In genomic region chr7:47715631-47716068, GRCh38 we compare ENCODE assay signal across 18 cellular contexts.
DNase-seq lines count a peak whose midpoint lies in the region; ATAC-seq and TF ChIP-seq lines count a peak whose summit lies in the region.
"Had no signal": no experiment of that assay in that cellular context is flagged by ENCODE, and none has a peak within 500 bp of the region (broad histone marks: within the 10 kb centered on the region; RNA-seq: fewer than 3 reads in every experiment).

No MANE protein-coding gene starts in this region.

- POLR2A ChIA-PET in SK-N-SH (lab: Yijun Ruan, JAX), result no interaction called here

- H3K9me2 ChIP-seq in SK-N-SH, result no peaks in the 10 kb centered on the region

- H3K27me3 ChIP-seq in KMS-11 (ENCODE audit: insufficient read depth, low read depth) (0 out of 2 replicates have a peak, but pooled peaks cover 3% of the 10 kb centered on the region), SK-N-SH (ENCODE audit: insufficient read depth) (no peaks in the 10 kb centered on the region)
- H3K27me3 ChIP-seq: adrenal gland, tibial nerve had no signal

- H3K9me3 Mint-ChIP-seq in osteocyte (ENCODE audit: unreplicated experiment), result no peaks in the 10 kb centered on the region
- no peaks in the 10 kb centered on the region for H3K9me3 Mint-ChIP-seq in activated CD4-positive, alpha-beta T cell treated with anti-CD3 and anti-CD28 coated beads, Interleukin-2, amount 10 ng/mL, durations not matched to agents 24 days and 14 days
- H3K9me3 Mint-ChIP-seq: central memory CD8-positive, alpha-beta T cell had no signal

- no peak for TF ChIP-seq EP300 in SK-N-SH (IDR thresholded peaks at IDR 0.05; ENCODE audit: borderline replicate concordance in 1 of 2, low read depth in 1 of 2, low read length in 1 of 2)

- H3K4me1 Mint-ChIP-seq in osteocyte (ENCODE audit: unreplicated experiment), result no peaks in the 10 kb centered on the region
- H3K4me1 Mint-ChIP-seq in activated CD4-positive, alpha-beta T cell treated with anti-CD3 and anti-CD28 coated beads, Interleukin-2, amount 10 ng/mL, durations not matched to agents 24 days and 14 days, result no peaks in the 10 kb centered on the region
- H3K4me1 Mint-ChIP-seq: central memory CD8-positive, alpha-beta T cell had no signal

- H3K79me2 ChIP-seq in KMS-11 (ENCODE audit: insufficient read depth, low read depth) (no peaks in the 10 kb centered on the region), SK-N-SH (ENCODE audit: insufficient read depth) (no peaks in the 10 kb centered on the region)

- peak overlapping the region; percentile 53; the same call in 1 of the 2 replicates for H3K4me2 ChIP-seq in KMS-11
- H3K4me2 ChIP-seq in SK-N-SH, result no peak overlapping the region

- DNase-seq in osteocyte (ENCODE audit: extremely low spot score, unreplicated experiment) (peak; percentile 46), SK-N-SH (no peak)
- no peak for DNase-seq in activated CD4-positive, alpha-beta T cell treated with anti-CD3 and anti-CD28 coated beads, Interleukin-2, amount 10 ng/mL, durations not matched to agents 24 days and 14 days
- DNase-seq in activated CD4-positive, alpha-beta T cell treated with anti-CD3 and anti-CD28 coated beads for 4 hours, result no peak
- DNase-seq: activated CD4-positive, alpha-beta T cell treated with anti-CD3 and anti-CD28 coated beads, Interleukin-2, amount 50 U/mL, for 1 hour; EL; NCI-H2107; Right ventricle myocardium superior; stimulated activated CD4-positive, alpha-beta T cell treated with anti-CD3 and anti-CD28 coated beads, Interleukin-4, amount 100 ng/mL, for 4 hours; T1000 had no signal

- H3K36me3 ChIP-seq in KMS-11 (ENCODE audit: insufficient read depth) (no peaks in the 10 kb centered on the region), SK-N-SH (replicated peaks in 1 of 2; ENCODE audit: control insufficient read depth in 1 of 2, insufficient read depth in 2 of 2, low read length in 1 of 2) (no peaks in the 10 kb centered on the region)
- H3K36me3 ChIP-seq: adrenal gland, tibial nerve had no signal

- no peaks in the 10 kb centered on the region for H3K36me3 Mint-ChIP-seq in osteocyte (ENCODE audit: unreplicated experiment)
- no peaks in the 10 kb centered on the region for H3K36me3 Mint-ChIP-seq in activated CD4-positive, alpha-beta T cell treated with anti-CD3 and anti-CD28 coated beads, Interleukin-2, amount 10 ng/mL, durations not matched to agents 24 days and 14 days (ENCODE audit: low read depth)

- peak overlapping the region; percentile 14; the same call in 1 of the 2 replicates for H2AFZ ChIP-seq in KMS-11 (ENCODE audit: low read depth)
- H2AFZ ChIP-seq in SK-N-SH (ENCODE audit: low read depth), result no peak overlapping the region

- H3K27me3 Mint-ChIP-seq in osteocyte (ENCODE audit: unreplicated experiment), result no peaks in the 10 kb centered on the region
- no peaks in the 10 kb centered on the region for H3K27me3 Mint-ChIP-seq in activated CD4-positive, alpha-beta T cell treated with anti-CD3 and anti-CD28 coated beads, Interleukin-2, amount 10 ng/mL, durations not matched to agents 24 days and 14 days
- H3K27me3 Mint-ChIP-seq: central memory CD8-positive, alpha-beta T cell had no signal

- intact Hi-C loops in activated CD4-positive, alpha-beta T cell treated with anti-CD3 and anti-CD28 coated beads, Interleukin-2, amount 10 ng/mL, durations not matched to agents 24 days and 14 days (cut with micrococcal nuclease), result no loop called here

- no peaks in the 10 kb centered on the region for H4K20me1 ChIP-seq in KMS-11 (ENCODE audit: insufficient read depth)
- H4K20me1 ChIP-seq in SK-N-SH (ENCODE audit: insufficient read depth), result no peaks in the 10 kb centered on the region

- no peak overlapping the region for H3K4me3 ChIP-seq in KMS-11 (IDR thresholded peaks at IDR 0.05; ENCODE audit: insufficient read depth, low read depth, low read length)
- H3K4me3 ChIP-seq in SK-N-SH (ENCODE audit: low read depth in 2 of 2, low read length in 1 of 2), result no peak overlapping the region
- H3K4me3 ChIP-seq: adrenal gland, tibial nerve had no signal

- CTCF ChIA-PET in SK-N-SH (lab: Yijun Ruan, JAX), result no interaction called here

- peaks cover 4% of the 10 kb centered on the region for H3F3A ChIP-seq in SK-N-SH (replicated peaks; ENCODE audit: insufficient read depth)

- no peak for TF ChIP-seq RAD21 in SK-N-SH (IDR thresholded peaks at IDR 0.05; ENCODE audit: low read length)

- peaks cover 27% of the 10 kb centered on the region for H3K4me1 ChIP-seq in KMS-11 (ENCODE audit: low read depth, poor library complexity, severe bottlenecking)
- peaks cover 0 to 13% of the 10 kb centered on the region in 2 experiments; a peak in 1 of 4 replicates for H3K4me1 ChIP-seq in SK-N-SH (ENCODE audit: control insufficient read depth in 1 of 2, insufficient read depth in 2 of 2, low read depth in 1 of 2, low read length in 1 of 2)

- H3K27ac ChIP-seq in KMS-11, result no peak overlapping the region; the same call in 1 of the 2 replicates
- no peak overlapping the region for H3K27ac ChIP-seq in SK-N-SH (ENCODE audit: low read depth in 2 of 2, low read length in 1 of 2)
- H3K27ac ChIP-seq: C4-2B, tibial nerve had no signal

- H3K9ac ChIP-seq in KMS-11 (no peak overlapping the region), SK-N-SH (no peak overlapping the region)

- ATAC-seq in GM19328 (IDR thresholded peaks at IDR 0.05; ENCODE audit: unreplicated experiment) (peak; percentile 2), HG02798 (IDR thresholded peaks at IDR 0.05; ENCODE audit: poor library complexity, unreplicated experiment) (peak; percentile 10)
- ATAC-seq: sciatic nerve had no signal

- TF ChIP-seq CTCF in KMS-11 (conservative IDR thresholded peaks at IDR 0.05; ENCODE audit: low read depth, low read length), result no peak
- TF ChIP-seq CTCF in osteocyte (IDR thresholded peaks at IDR 0.05), result no peak
- no peak for TF ChIP-seq CTCF in SK-N-SH (IDR thresholded peaks at IDR 0.05)

- no peak overlapping the region for H3K4me3 Mint-ChIP-seq in osteocyte (ENCODE audit: unreplicated experiment)
- H3K4me3 Mint-ChIP-seq in activated CD4-positive, alpha-beta T cell treated with anti-CD3 and anti-CD28 coated beads, Interleukin-2, amount 10 ng/mL, durations not matched to agents 24 days and 14 days, result no peak overlapping the region
- H3K4me3 Mint-ChIP-seq: central memory CD8-positive, alpha-beta T cell had no signal

- H3K9me3 ChIP-seq in SK-N-SH, result no peaks in the 10 kb centered on the region
- H3K9me3 ChIP-seq: adrenal gland, tibial nerve had no signal

- WGBS in SK-N-SH (ENCODE audit: low lambda C conversion rate), result 91% methylated on average over 5 of the region's 5 CpGs

- H3K27ac Mint-ChIP-seq in osteocyte (ENCODE audit: unreplicated experiment), result no peak overlapping the region
- H3K27ac Mint-ChIP-seq in activated CD4-positive, alpha-beta T cell treated with anti-CD3 and anti-CD28 coated beads, Interleukin-2, amount 10 ng/mL, durations not matched to agents 24 days and 14 days, result no peak overlapping the region

TF ChIP-seq in SK-N-SH, 30 proteins besides CTCF, POLR2A, EP300 and RAD21:
- TF ChIP-seq GABPA (IDR thresholded peaks at IDR 0.05; ENCODE audit: low read depth), result no peak
- TF ChIP-seq REST (IDR thresholded peaks at IDR 0.05; ENCODE audit: low read depth, low read length), result no peak
- no peak for TF ChIP-seq TAF1 (IDR thresholded peaks at IDR 0.05; ENCODE audit: borderline replicate concordance, low read depth, low read length)
- no peak for TF ChIP-seq FOXM1 (IDR thresholded peaks at IDR 0.05; ENCODE audit: low read depth)
- no peak for TF ChIP-seq FOXJ3 (CRISPR knock-in tag; IDR thresholded peaks at IDR 0.05)
- no peak for TF ChIP-seq TEAD4 (IDR thresholded peaks at IDR 0.05; ENCODE audit: borderline replicate concordance, insufficient read depth)
- TF ChIP-seq GATA2 (CRISPR knock-in tag; IDR thresholded peaks at IDR 0.05), result no peak
- no peak for TF ChIP-seq USF1 (IDR thresholded peaks at IDR 0.05; ENCODE audit: borderline replicate concordance, low read depth)
- no peak for TF ChIP-seq NRF1 (IDR thresholded peaks at IDR 0.05; ENCODE audit: low read depth, low read length)
- TF ChIP-seq NFIC (IDR thresholded peaks at IDR 0.05; ENCODE audit: borderline replicate concordance), result no peak
- no peak for TF ChIP-seq MAX (IDR thresholded peaks at IDR 0.05; ENCODE audit: low read depth)
